15 cellular contexts compared by ENCODE assay signal in genomic region chr2:16302969-16303592, GRCh38.
DNase-seq lines count a peak whose midpoint lies in the region; ATAC-seq and TF ChIP-seq lines count a peak whose summit lies in the region.
"Had no signal": no experiment of that assay in that cellular context is flagged by ENCODE, and none has a peak within 500 bp of the region (broad histone marks: within the 10 kb centered on the region; RNA-seq: fewer than 3 reads in every experiment).

No MANE protein-coding gene starts in this region.

- H3K4me3 Mint-ChIP-seq in activated naive CD4-positive, alpha-beta T cell treated with anti-CD3 and anti-CD28 coated beads, Interleukin-2, amount 10 ng/mL, durations not matched to agents 7 days and 5 days = peak overlapping the region; percentile 49
- H3K4me3 Mint-ChIP-seq in stimulated activated naive CD8-positive, alpha-beta T cell treated with anti-CD3 and anti-CD28 coated beads, Interleukin-15, amount 100 ng/mL, for 72 hours = peak overlapping the region; percentile 46 to 72

- no peak for DNase-seq in activated naive CD4-positive, alpha-beta T cell treated with anti-CD3 and anti-CD28 coated beads, Interleukin-2, amount 10 ng/mL, durations not matched to agents 7 days and 5 days
- no peak for DNase-seq in activated naive CD4-positive, alpha-beta T cell (lab: John Stamatoyannopoulos, UW)
- DNase-seq in NB4 (ENCODE audit: low read depth) (no peak), coronary artery (ENCODE audit: low spot score) (no peak), NCI-H1930 (lab: John Stamatoyannopoulos, UW) (no peak), NCI-H1436 (lab: John Stamatoyannopoulos, UW) (no peak)
- DNase-seq in stimulated activated naive CD8-positive, alpha-beta T cell treated with anti-CD3 and anti-CD28 coated beads, Interleukin-15, amount 100 ng/mL, for 72 hours = no peak
- DNase-seq: activated CD4-positive, alpha-beta T cell treated with anti-CD3 and anti-CD28 coated beads for 48 hours; nephron progenitor cell; right cardiac atrium; stimulated activated CD4-positive, alpha-beta T cell treated with anti-CD3 and anti-CD28 coated beads, Interleukin-2, amount 100 ng/mL, for 48 hours; SW 1271 had no signal

- no peaks in the 10 kb centered on the region for H3K9me3 Mint-ChIP-seq in activated naive CD4-positive, alpha-beta T cell treated with anti-CD3 and anti-CD28 coated beads, Interleukin-2, amount 10 ng/mL, durations not matched to agents 7 days and 5 days
- no peaks in the 10 kb centered on the region for H3K9me3 Mint-ChIP-seq in stimulated activated naive CD8-positive, alpha-beta T cell treated with anti-CD3 and anti-CD28 coated beads, Interleukin-15, amount 100 ng/mL, for 72 hours

- CTCF ChIA-PET in activated naive CD4-positive, alpha-beta T cell treated with anti-CD3 and anti-CD28 coated beads, Interleukin-2, amount 10 ng/mL, durations not matched to agents 7 days and 5 days (lab: Charles Lee) = interaction anchor here (1.2 kb wide), 1 partner anchor 363 kb away, joined by 4 read pairs; the partner anchor contains the start of gene MYCN

- no peak overlapping the region for H3K27ac Mint-ChIP-seq in activated naive CD4-positive, alpha-beta T cell treated with anti-CD3 and anti-CD28 coated beads, Interleukin-2, amount 10 ng/mL, durations not matched to agents 7 days and 5 days
- H3K27ac Mint-ChIP-seq in stimulated activated naive CD8-positive, alpha-beta T cell treated with anti-CD3 and anti-CD28 coated beads, Interleukin-15, amount 100 ng/mL, for 72 hours = peak overlapping the region in 1 of 2 donors; percentile 53
- H3K27ac Mint-ChIP-seq: nephron progenitor cell had no signal

- H3K4me1 Mint-ChIP-seq in activated naive CD4-positive, alpha-beta T cell treated with anti-CD3 and anti-CD28 coated beads, Interleukin-2, amount 10 ng/mL, durations not matched to agents 7 days and 5 days = peaks cover 3% of the 10 kb centered on the region
- H3K4me1 Mint-ChIP-seq in stimulated activated naive CD8-positive, alpha-beta T cell treated with anti-CD3 and anti-CD28 coated beads, Interleukin-15, amount 100 ng/mL, for 72 hours = peaks cover 9% of the 10 kb centered on the region

- peaks cover 16% of the 10 kb centered on the region for H3K27me3 Mint-ChIP-seq in activated naive CD4-positive, alpha-beta T cell treated with anti-CD3 and anti-CD28 coated beads, Interleukin-2, amount 10 ng/mL, durations not matched to agents 7 days and 5 days
- H3K27me3 Mint-ChIP-seq in stimulated activated naive CD8-positive, alpha-beta T cell treated with anti-CD3 and anti-CD28 coated beads, Interleukin-15, amount 100 ng/mL, for 72 hours = peaks cover 24% of the 10 kb centered on the region

- TF ChIP-seq POLR2A in NB4 (IDR thresholded peaks at IDR 0.05; ENCODE audit: extremely low read depth, insufficient read length) = no peak

- H3K27ac ChIP-seq in coronary artery = no peak overlapping the region
- H3K27ac ChIP-seq: vagina had no signal

- H3K36me3 Mint-ChIP-seq in activated naive CD4-positive, alpha-beta T cell treated with anti-CD3 and anti-CD28 coated beads, Interleukin-2, amount 10 ng/mL, durations not matched to agents 7 days and 5 days = no peaks in the 10 kb centered on the region

- peak overlapping the region; percentile 50 for H3K4me3 ChIP-seq in NB4 (ENCODE audit: low read depth, low read length)
- H3K4me3 ChIP-seq in coronary artery = peak overlapping the region; percentile 34
- H3K4me3 ChIP-seq: vagina had no signal

- TF ChIP-seq CTCF in NB4 (IDR thresholded peaks at IDR 0.05; ENCODE audit: low read depth, low read length) = no peak
- no peak for TF ChIP-seq CTCF in coronary artery (IDR thresholded peaks at IDR 0.05)

- no peak for ATAC-seq in stimulated activated naive CD8-positive, alpha-beta T cell treated with anti-CD3 and anti-CD28 coated beads, Interleukin-15, amount 100 ng/mL, for 72 hours
- no peak for ATAC-seq in HG03135 (IDR thresholded peaks at IDR 0.05; ENCODE audit: unreplicated experiment)
- ATAC-seq: left lobe of liver, right cardiac atrium had no signal
